In genomic region chr5:72817076-72817476, GRCh38 we compare ENCODE assay signal across 8 cellular contexts. TPM values are rescaled to one million over a fixed set of nuclear protein-coding genes. Genes with fewer than 3 reads are reported as not detected.
DNase-seq lines count a peak whose midpoint lies in the region; ATAC-seq and TF ChIP-seq lines count a peak whose summit lies in the region.

No MANE protein-coding gene starts in this region.

- H3K27ac ChIP-seq in foreskin keratinocyte (peak overlapping the region; percentile 62), transverse colon (peak overlapping the region; percentile 98 to 99 (median 99))

- peak; percentile 36 for ATAC-seq in HG02571 (IDR thresholded peaks at IDR 0.05; ENCODE audit: unreplicated experiment)
- ATAC-seq in activated T-helper 17 cell treated with anti-CD3 and anti-CD28 coated beads, Interleukin-2, amount 50 U/mL, for 72 hours (replicated peaks): peak; percentile 53
- ATAC-seq in foreskin keratinocyte: peak; percentile 36

- in situ Hi-C loops in transverse colon (cut with MboI; ENCODE audit: low pct_ligation_motif_present in 1 of 4, low pct_unique_long_range_greater_than_20kb in 1 of 4, low sequenced_read_pairs in 3 of 4): loop anchor here in 3 of 4 donors (10.0 to 25.0 kb wide), 3 partner anchors 202 to 455 kb away; no protein-coding TSS in a partner anchor

- H3K4me3 ChIP-seq in transverse colon: peak overlapping the region; percentile 61 to 90 (median 86)

- no peak for TF ChIP-seq EP300 in transverse colon (IDR thresholded peaks at IDR 0.05; ENCODE audit: low read depth)

- no peaks in the 10 kb centered on the region for H3K9me3 ChIP-seq in transverse colon

- H3K27ac Mint-ChIP-seq in activated T-helper 17 cell treated with anti-CD3 and anti-CD28 coated beads, Interleukin-2, amount 50 U/mL, for 72 hours: peak overlapping the region; percentile 96
- peak overlapping the region; percentile 100 for H3K27ac Mint-ChIP-seq in neural crest cell (ENCODE audit: unreplicated experiment)

- TF ChIP-seq POLR2A in transverse colon (IDR thresholded peaks at IDR 0.05): no peak

- DNase-seq in SIG-M5 treated with dmso at 0.1 percent for 504 hours (lab: John Stamatoyannopoulos, UW; ENCODE audit: unreplicated experiment) (peak; percentile 53), SIG-M5 (lab: John Stamatoyannopoulos, UW) (no peak), NCI-H1048 (lab: John Stamatoyannopoulos, UW) (peak; percentile 21), foreskin keratinocyte (peak in 1 of 2 donors; percentile 60), neural crest cell (ENCODE audit: low read depth, low spot score) (peak; percentile 55), transverse colon (peak; percentile 59)

- intact Hi-C loops in transverse colon (cut with DNase I; ENCODE audit: low total_unique reads): loop anchor here (5.0 kb wide), 1 partner anchor 450 kb away; no protein-coding TSS in a partner anchor

- H3K27me3 Mint-ChIP-seq in activated T-helper 17 cell treated with anti-CD3 and anti-CD28 coated beads, Interleukin-2, amount 50 U/mL, for 72 hours: peaks cover 8% of the 10 kb centered on the region
- no peaks in the 10 kb centered on the region for H3K27me3 Mint-ChIP-seq in neural crest cell (ENCODE audit: low read depth)

- H3K36me3 ChIP-seq in transverse colon: no peaks in the 10 kb centered on the region

- H3K9me3 Mint-ChIP-seq in activated T-helper 17 cell treated with anti-CD3 and anti-CD28 coated beads, Interleukin-2, amount 50 U/mL, for 72 hours: no peaks in the 10 kb centered on the region
- H3K9me3 Mint-ChIP-seq in neural crest cell: no peaks in the 10 kb centered on the region

- no peaks in the 10 kb centered on the region for H3K36me3 Mint-ChIP-seq in activated T-helper 17 cell treated with anti-CD3 and anti-CD28 coated beads, Interleukin-2, amount 50 U/mL, for 72 hours (ENCODE audit: low read depth)
- peaks cover 3% of the 10 kb centered on the region for H3K36me3 Mint-ChIP-seq in neural crest cell (ENCODE audit: low read depth)

- TF ChIP-seq CTCF in foreskin keratinocyte (conservative IDR thresholded peaks at IDR 0.05) (no peak), neural crest cell (conservative IDR thresholded peaks at IDR 0.05) (no peak), transverse colon (IDR thresholded peaks at IDR 0.05) (no peak)

- H3K4me3 Mint-ChIP-seq in activated T-helper 17 cell treated with anti-CD3 and anti-CD28 coated beads, Interleukin-2, amount 50 U/mL, for 72 hours: peak overlapping the region; percentile 95
- peak overlapping the region; percentile 98 for H3K4me3 Mint-ChIP-seq in neural crest cell

- H3K27me3 ChIP-seq in foreskin keratinocyte (no peaks in the 10 kb centered on the region), transverse colon (no peaks in the 10 kb centered on the region)

- WGBS in transverse colon (ENCODE audit: low coverage in 1 of 2), 2 donors: 0% methylated on average over 2 to 22 of the region's 22 CpGs

- H3K4me1 ChIP-seq in foreskin keratinocyte (peaks cover 20% of the 10 kb centered on the region), transverse colon (peaks cover 9 to 42% (median 20%) of the 10 kb centered on the region in 4 donors)

- peaks cover 5% of the 10 kb centered on the region for H3K4me1 Mint-ChIP-seq in activated T-helper 17 cell treated with anti-CD3 and anti-CD28 coated beads, Interleukin-2, amount 50 U/mL, for 72 hours
- peaks cover 35% of the 10 kb centered on the region for H3K4me1 Mint-ChIP-seq in neural crest cell

RNA-seq across cellular contexts. Expression of gene TNPO1, which starts 0.6 kb away (rescaled TPM):
- total RNA-seq in activated T-helper 17 cell treated with anti-CD3 and anti-CD28 coated beads, Interleukin-2, amount 50 U/mL, for 72 hours: 100 to 1,000 TPM in 1 of 2 donors, 10 to 100 TPM in 1; 61.7 to 117 TPM
- total RNA-seq in foreskin keratinocyte: 107 and 115 TPM in 2 replicates
- polyA plus RNA-seq in foreskin keratinocyte: 22.3 and 26.7 TPM in 2 replicates
- 172 and 176 TPM in 2 replicates for total RNA-seq in neural crest cell
- total RNA-seq in transverse colon: 100 to 1,000 TPM in 2 of 4 donors, 10 to 100 TPM in 2; 30.3 to 391 (median 102) TPM
